ENCODE assay signal across 1 cellular context in the genomic region with DNA sequence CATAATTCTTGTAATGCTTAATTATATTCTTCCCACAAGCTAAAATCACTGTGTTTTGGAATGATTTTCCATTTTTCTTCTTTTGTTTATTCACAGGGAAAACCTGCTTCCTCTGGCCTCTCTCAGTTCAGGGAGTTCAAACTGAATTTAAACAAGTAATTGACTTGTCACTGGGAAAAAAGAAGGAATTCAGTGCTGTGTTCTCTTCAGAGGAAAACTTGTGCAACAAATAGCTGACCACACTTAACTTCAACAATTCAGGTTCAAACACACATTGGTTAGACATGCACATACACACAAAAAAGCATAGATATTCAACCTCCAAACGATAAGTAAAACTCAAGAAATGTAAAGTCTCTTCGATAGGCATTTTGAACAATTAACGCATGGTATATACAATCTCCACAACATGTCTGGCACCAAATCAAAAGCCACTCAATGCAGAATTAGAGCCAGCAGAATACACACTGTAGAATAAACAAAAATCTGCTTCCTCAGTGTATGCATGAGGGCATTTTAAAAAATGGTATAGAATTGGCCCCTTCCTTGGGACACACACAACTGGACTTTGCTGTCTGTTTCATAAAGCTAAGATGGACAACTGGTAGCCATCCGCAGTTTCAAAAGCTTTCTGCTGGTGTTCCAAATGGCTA.
TF ChIP-seq lines count a peak whose summit lies in the region.

No MANE protein-coding gene starts in this region.

TF ChIP-seq in GM23338, 12 proteins besides CTCF, POLR2A, EP300 and RAD21 (continued from another document):
- no peak for TF ChIP-seq REST (IDR thresholded peaks at IDR 0.05; ENCODE audit: unreplicated experiment)
- TF ChIP-seq ZNF331 (CRISPR knock-in tag; IDR thresholded peaks at IDR 0.05; ENCODE audit: low read depth): no peak
- TF ChIP-seq POLR2AphosphoS5 (IDR thresholded peaks at IDR 0.05; ENCODE audit: low read depth): no peak
- TF ChIP-seq EZH2 (IDR thresholded peaks at IDR 0.05; ENCODE audit: low read depth, unreplicated experiment): no peak
- TF ChIP-seq ZNF114 (CRISPR knock-in tag; IDR thresholded peaks at IDR 0.05): no peak
- TF ChIP-seq CREB1 (CRISPR knock-in tag; IDR thresholded peaks at IDR 0.05; ENCODE audit: low read depth): no peak
- no peak for TF ChIP-seq ETS1 (IDR thresholded peaks at IDR 0.05)
